ENCODE assay signal across 17 cellular contexts in the genomic region with DNA sequence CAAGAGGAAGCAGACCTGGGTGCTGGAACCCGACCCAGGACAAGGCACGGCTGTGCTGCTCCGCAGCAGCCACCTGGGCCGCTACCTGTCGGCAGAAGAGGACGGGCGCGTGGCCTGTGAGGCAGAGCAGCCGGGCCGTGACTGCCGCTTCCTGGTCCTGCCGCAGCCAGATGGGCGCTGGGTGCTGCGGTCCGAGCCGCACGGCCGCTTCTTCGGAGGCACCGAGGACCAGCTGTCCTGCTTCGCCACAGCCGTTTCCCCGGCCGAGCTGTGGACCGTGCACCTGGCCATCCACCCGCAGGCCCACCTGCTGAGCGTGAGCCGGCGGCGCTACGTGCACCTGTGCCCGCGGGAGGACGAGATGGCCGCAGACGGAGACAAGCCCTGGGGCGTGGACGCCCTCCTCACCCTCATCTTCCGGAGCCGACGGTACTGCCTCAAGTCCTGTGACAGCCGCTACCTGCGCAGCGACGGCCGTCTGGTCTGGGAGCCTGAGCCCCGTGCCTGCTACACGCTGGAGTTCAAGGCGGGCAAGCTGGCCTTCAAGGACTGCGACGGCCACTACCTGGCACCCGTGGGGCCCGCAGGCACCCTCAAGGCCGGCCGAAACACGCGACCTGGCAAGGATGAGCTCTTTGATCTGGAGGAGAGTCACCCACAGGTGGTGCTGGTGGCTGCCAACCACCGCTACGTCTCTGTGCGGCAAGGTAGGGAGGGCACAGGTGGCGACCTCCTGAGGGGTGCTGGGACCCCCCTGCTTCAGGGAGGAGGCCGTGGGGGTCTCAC. TPM values are rescaled to one million over a fixed set of nuclear protein-coding genes. Genes with fewer than 3 reads are reported as not detected.
DNase-seq lines count a peak whose midpoint lies in the region; TF ChIP-seq lines count a peak whose summit lies in the region.
"Had no signal": no experiment of that assay in that cellular context is flagged by ENCODE, and none has a peak within 500 bp of the region (broad histone marks: within the 10 kb centered on the region; RNA-seq: fewer than 3 reads in every experiment).

No MANE protein-coding gene starts in this region.

- no peak overlapping the region for H3K9ac ChIP-seq in MM.1S (ENCODE audit: low read length)

- H3K9me3 Mint-ChIP-seq in chondrocyte (ENCODE audit: low read depth), result no peaks in the 10 kb centered on the region

- H3K4me1 ChIP-seq in MM.1S (ENCODE audit: low read length), result 0 out of 2 replicates have a peak, but pooled peaks cover 4% of the 10 kb centered on the region

- no peaks in the 10 kb centered on the region for H3K36me3 ChIP-seq in MM.1S (replicated peaks; ENCODE audit: insufficient read depth, low read length)
- H3K36me3 ChIP-seq: heart left ventricle, upper lobe of left lung had no signal

- H4K20me1 ChIP-seq in MM.1S (ENCODE audit: insufficient read depth, low read length), result no peaks in the 10 kb centered on the region

- H2AFZ ChIP-seq in MM.1S (ENCODE audit: low read length), result no peak overlapping the region

- no peaks in the 10 kb centered on the region for H3K9me2 ChIP-seq in MM.1S (replicated peaks; ENCODE audit: insufficient read depth, low read length)

- peaks cover 6% of the 10 kb centered on the region for H3K4me1 Mint-ChIP-seq in chondrocyte (ENCODE audit: low read depth)
- H3K4me1 Mint-ChIP-seq: neural crest cell had no signal

- H3K27ac Mint-ChIP-seq in chondrocyte (ENCODE audit: unreplicated experiment), result peak overlapping the region; percentile 36

- no peak overlapping the region for H3K4me3 ChIP-seq in MM.1S (ENCODE audit: low read length)
- H3K4me3 ChIP-seq: heart left ventricle had no signal

- H3K27ac ChIP-seq in C4-2B (peak overlapping the region; percentile 52), MM.1S (ENCODE audit: low read length) (no peak overlapping the region)
- H3K27ac ChIP-seq: heart left ventricle, upper lobe of left lung had no signal

- no peak overlapping the region for H3K4me3 Mint-ChIP-seq in chondrocyte (ENCODE audit: unreplicated experiment)
- H3K4me3 Mint-ChIP-seq: neural crest cell had no signal

- no peaks in the 10 kb centered on the region for H3K27me3 Mint-ChIP-seq in chondrocyte (ENCODE audit: low read depth)

- peaks cover 19% of the 10 kb centered on the region for H3K27me3 ChIP-seq in MM.1S (replicated peaks; ENCODE audit: insufficient read depth, low read length)

- H3K79me2 ChIP-seq in MM.1S (ENCODE audit: low read length), result no peaks in the 10 kb centered on the region

- H3F3A ChIP-seq in MM.1S (ENCODE audit: insufficient read depth, low read length), result no peaks in the 10 kb centered on the region

- TF ChIP-seq CTCF in C4-2B (conservative IDR thresholded peaks at IDR 0.05) (no peak), chondrocyte (IDR thresholded peaks at IDR 0.05) (no peak), MM.1S (IDR thresholded peaks at IDR 0.05; ENCODE audit: low read length) (no peak)

- no peaks in the 10 kb centered on the region for H3K9me3 ChIP-seq in MM.1S (replicated peaks; ENCODE audit: insufficient read depth, low read length)
- H3K9me3 ChIP-seq: heart left ventricle, upper lobe of left lung had no signal

- DNase-seq in DMS53 treated with DMSO at 0.1 percent for 48 hours (lab: John Stamatoyannopoulos, UW; ENCODE audit: unreplicated experiment) (peak; percentile 59), NCI-H748 (lab: John Stamatoyannopoulos, UW; ENCODE audit: unreplicated experiment) (peak; percentile 80), chondrocyte (ENCODE audit: low spot score) (no peak), islet precursor cell (no peak), MM.1S (no peak), NCI-H1105 (lab: John Stamatoyannopoulos, UW) (no peak)
- DNase-seq: activated CD4-positive, alpha-beta T cell treated with anti-CD3 and anti-CD28 coated beads, Interleukin-2, amount 50 U/mL, for 1 hour; activated CD8-positive, alpha-beta memory T cell treated with anti-CD3 and anti-CD28 coated beads, Interleukin-2, amount 50 U/mL, for 4 hours; activated effector memory CD4-positive, alpha-beta T cell treated with anti-CD3 and anti-CD28 coated beads, Interleukin-2, amount 50 U/mL, for 16 hours; dermis blood vessel endothelial cell; NCI-H1436 treated with DMSO at 0.1 percent for 48 hours; NCI-H226; stimulated activated CD4-positive, alpha-beta T cell treated with anti-CD3 and anti-CD28 coated beads, Interleukin-12 subunit alpha, Interleukin-12 subunit beta, amount 100 ng/mL, for 4 hours had no signal

- H3K4me2 ChIP-seq in MM.1S (ENCODE audit: low read depth, low read length), result no peak overlapping the region

- H3K36me3 Mint-ChIP-seq in chondrocyte (ENCODE audit: low read depth), result no peaks in the 10 kb centered on the region

RNA-seq across cellular contexts. Expression of gene FSCN2, which starts 0.7 kb away (rescaled TPM):
- total RNA-seq in chondrocyte, result 4.1 to 6.1 TPM (median 5.3 TPM) in 3 replicates

RNA-seq across cellular contexts. Expression of gene ACTG1, which starts 16.2 kb away (rescaled TPM):
- total RNA-seq in chondrocyte, result 3,639 to 4,575 TPM (median 4,567 TPM) in 3 replicates

RNA-seq across cellular contexts. Expression of gene FAAP100, which starts 23.3 kb away (rescaled TPM):
- total RNA-seq in chondrocyte, result 39.8 to 62.7 TPM (median 43.1 TPM) in 3 replicates

Comparison
In these comparisons a context has a peak if more than half of its experiments do, and no peak if none do; other contexts are left out.
1. DNase-seq: peak in DMS53 treated with DMSO at 0.1 percent for 48 hours (single experiment) and NCI-H748 (single experiment); none in chondrocyte (single experiment), islet precursor cell (single experiment), MM.1S (single experiment) and NCI-H1105 (single experiment).